1 cellular context compared by ENCODE assay signal in the genomic region with DNA sequence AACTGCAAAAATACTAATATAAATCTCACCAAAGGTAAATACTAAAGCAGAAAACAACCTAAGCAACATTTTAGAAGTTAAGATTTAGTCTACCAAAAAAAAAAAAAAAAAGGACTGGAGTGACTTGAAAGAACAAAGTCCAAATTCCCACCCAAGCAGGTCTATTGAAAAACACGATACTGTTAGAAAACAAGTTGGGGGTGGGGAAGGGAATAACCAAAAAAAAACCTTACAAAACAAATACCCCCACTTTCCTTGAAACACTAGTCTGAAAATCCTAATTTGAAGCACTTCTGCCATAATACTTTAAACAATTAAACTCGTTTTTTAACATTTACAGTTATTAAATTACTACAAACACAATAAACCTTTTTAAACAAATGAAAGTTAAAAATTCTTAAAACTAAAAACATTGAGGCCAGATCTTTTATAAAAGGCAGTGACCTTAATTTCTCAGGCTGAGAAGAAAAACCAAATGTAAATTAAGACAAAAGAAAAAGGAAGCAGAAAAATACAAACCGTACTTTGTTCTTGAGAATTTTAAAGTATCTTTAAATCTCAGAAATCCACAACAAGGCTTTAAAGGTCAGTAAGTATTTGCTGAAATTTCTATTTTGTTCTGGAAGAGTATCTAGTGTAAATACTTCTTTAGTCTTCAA.
A peak's percentile ranks its signal among the peaks of the same experiment; 100 is the strongest.
TF ChIP-seq lines count a peak whose summit lies in the region.

No MANE protein-coding gene starts in this region.

TF ChIP-seq in K562, 482 proteins besides CTCF, POLR2A, EP300 and RAD21 (continued from another document):
- TF ChIP-seq KAT8 (IDR thresholded peaks at IDR 0.05; ENCODE audit: low read depth) (no peak), MAFG (tag; conservative IDR thresholded peaks at IDR 0.05) (no peak), POLR2G (IDR thresholded peaks at IDR 0.05; ENCODE audit: low read depth, low read length) (no peak), KDM4B (IDR thresholded peaks at IDR 0.05; ENCODE audit: borderline replicate concordance in 2 of 2, low read depth in 1 of 2) (no peak), FOXP1 (CRISPR knock-in tag; IDR thresholded peaks at IDR 0.05) (no peak), CHD1 (IDR thresholded peaks at IDR 0.05; ENCODE audit: low read length) (peak; percentile 88), NFXL1 (CRISPR knock-in tag; IDR thresholded peaks at IDR 0.05) (no peak), KHSRP (IDR thresholded peaks at IDR 0.05) (no peak), IRF2 (CRISPR knock-in tag; IDR thresholded peaks at IDR 0.05) (no peak), U2AF2 (optimal IDR thresholded peaks at IDR 0.05; ENCODE audit: low read depth, low read length) (no peak), SIN3A (IDR thresholded peaks at IDR 0.05; ENCODE audit: borderline replicate concordance in 2 of 2, control insufficient read depth in 1 of 2, low read depth in 2 of 2, low read length in 2 of 2) (0 out of 4 replicates have a peak, but pooled peaks of 1 of the 2 experiments have one; percentile 23), MAFF (IDR thresholded peaks at IDR 0.05; ENCODE audit: low read length) (no peak), ZNF75A (CRISPR knock-in tag; IDR thresholded peaks at IDR 0.05) (no peak), CBFA2T2 (conservative IDR thresholded peaks at IDR 0.05) (no peak), HMGN3 (IDR thresholded peaks at IDR 0.05; ENCODE audit: borderline replicate concordance, extremely low read depth, insufficient read length, low read depth, low read length) (no peak), TAL1 (IDR thresholded peaks at IDR 0.05) (no peak), U2AF1 (optimal IDR thresholded peaks at IDR 0.05; ENCODE audit: low read depth, low read length) (no peak), TAF9B (IDR thresholded peaks at IDR 0.05; ENCODE audit: partially characterized antibody) (no peak), HDAC8 (tag; IDR thresholded peaks at IDR 0.05) (no peak), PHF8 (IDR thresholded peaks at IDR 0.05; ENCODE audit: borderline replicate concordance, low read length) (no peak), KLF10 (CRISPR knock-in tag; IDR thresholded peaks at IDR 0.05) (no peak), ZNF778 (CRISPR knock-in tag; IDR thresholded peaks at IDR 0.05) (no peak), DNMT1 (IDR thresholded peaks at IDR 0.05) (0 out of 2 replicates have a peak, but pooled peaks have one; percentile 23), ARID1B (IDR thresholded peaks at IDR 0.05) (no peak)
- TF ChIP-seq, protein P1, sequence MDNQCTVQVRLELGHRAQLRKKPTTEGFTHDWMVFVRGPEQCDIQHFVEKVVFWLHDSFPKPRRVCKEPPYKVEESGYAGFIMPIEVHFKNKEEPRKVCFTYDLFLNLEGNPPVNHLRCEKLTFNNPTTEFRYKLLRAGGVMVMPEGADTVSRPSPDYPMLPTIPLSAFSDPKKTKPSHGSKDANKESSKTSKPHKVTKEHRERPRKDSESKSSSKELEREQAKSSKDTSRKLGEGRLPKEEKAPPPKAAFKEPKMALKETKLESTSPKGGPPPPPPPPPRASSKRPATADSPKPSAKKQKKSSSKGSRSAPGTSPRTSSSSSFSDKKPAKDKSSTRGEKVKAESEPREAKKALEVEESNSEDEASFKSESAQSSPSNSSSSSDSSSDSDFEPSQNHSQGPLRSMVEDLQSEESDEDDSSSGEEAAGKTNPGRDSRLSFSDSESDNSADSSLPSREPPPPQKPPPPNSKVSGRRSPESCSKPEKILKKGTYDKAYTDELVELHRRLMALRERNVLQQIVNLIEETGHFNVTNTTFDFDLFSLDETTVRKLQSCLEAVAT (IDR thresholded peaks at IDR 0.05): peak; percentile 87 to 95
- TF ChIP-seq, protein P2, sequence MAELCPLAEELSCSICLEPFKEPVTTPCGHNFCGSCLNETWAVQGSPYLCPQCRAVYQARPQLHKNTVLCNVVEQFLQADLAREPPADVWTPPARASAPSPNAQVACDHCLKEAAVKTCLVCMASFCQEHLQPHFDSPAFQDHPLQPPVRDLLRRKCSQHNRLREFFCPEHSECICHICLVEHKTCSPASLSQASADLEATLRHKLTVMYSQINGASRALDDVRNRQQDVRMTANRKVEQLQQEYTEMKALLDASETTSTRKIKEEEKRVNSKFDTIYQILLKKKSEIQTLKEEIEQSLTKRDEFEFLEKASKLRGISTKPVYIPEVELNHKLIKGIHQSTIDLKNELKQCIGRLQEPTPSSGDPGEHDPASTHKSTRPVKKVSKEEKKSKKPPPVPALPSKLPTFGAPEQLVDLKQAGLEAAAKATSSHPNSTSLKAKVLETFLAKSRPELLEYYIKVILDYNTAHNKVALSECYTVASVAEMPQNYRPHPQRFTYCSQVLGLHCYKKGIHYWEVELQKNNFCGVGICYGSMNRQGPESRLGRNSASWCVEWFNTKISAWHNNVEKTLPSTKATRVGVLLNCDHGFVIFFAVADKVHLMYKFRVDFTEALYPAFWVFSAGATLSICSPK (IDR thresholded peaks at IDR 0.05; ENCODE audit: borderline replicate concordance): 0 out of 2 replicates have a peak, but pooled peaks have one; percentile 33
- TF ChIP-seq, protein P3, sequence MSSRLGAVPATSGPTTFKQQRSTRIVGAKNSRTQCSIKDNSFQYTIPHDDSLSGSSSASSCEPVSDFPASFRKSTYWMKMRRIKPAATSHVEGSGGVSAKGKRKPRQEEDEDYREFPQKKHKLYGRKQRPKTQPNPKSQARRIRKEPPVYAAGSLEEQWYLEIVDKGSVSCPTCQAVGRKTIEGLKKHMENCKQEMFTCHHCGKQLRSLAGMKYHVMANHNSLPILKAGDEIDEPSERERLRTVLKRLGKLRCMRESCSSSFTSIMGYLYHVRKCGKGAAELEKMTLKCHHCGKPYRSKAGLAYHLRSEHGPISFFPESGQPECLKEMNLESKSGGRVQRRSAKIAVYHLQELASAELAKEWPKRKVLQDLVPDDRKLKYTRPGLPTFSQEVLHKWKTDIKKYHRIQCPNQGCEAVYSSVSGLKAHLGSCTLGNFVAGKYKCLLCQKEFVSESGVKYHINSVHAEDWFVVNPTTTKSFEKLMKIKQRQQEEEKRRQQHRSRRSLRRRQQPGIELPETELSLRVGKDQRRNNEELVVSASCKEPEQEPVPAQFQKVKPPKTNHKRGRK (tag; IDR thresholded peaks at IDR 0.05): peak; percentile 81
- TF ChIP-seq, protein P4, sequence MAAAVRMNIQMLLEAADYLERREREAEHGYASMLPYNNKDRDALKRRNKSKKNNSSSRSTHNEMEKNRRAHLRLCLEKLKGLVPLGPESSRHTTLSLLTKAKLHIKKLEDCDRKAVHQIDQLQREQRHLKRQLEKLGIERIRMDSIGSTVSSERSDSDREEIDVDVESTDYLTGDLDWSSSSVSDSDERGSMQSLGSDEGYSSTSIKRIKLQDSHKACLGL (CRISPR knock-in tag; IDR thresholded peaks at IDR 0.05; ENCODE audit: borderline replicate concordance, poor library complexity, severe bottlenecking): no peak
- TF ChIP-seq, protein P5, sequence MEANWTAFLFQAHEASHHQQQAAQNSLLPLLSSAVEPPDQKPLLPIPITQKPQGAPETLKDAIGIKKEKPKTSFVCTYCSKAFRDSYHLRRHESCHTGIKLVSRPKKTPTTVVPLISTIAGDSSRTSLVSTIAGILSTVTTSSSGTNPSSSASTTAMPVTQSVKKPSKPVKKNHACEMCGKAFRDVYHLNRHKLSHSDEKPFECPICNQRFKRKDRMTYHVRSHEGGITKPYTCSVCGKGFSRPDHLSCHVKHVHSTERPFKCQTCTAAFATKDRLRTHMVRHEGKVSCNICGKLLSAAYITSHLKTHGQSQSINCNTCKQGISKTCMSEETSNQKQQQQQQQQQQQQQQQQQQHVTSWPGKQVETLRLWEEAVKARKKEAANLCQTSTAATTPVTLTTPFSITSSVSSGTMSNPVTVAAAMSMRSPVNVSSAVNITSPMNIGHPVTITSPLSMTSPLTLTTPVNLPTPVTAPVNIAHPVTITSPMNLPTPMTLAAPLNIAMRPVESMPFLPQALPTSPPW (CRISPR knock-in tag; IDR thresholded peaks at IDR 0.05): 0 out of 2 replicates have a peak, but pooled peaks have one; percentile 29
- TF ChIP-seq, protein P6, sequence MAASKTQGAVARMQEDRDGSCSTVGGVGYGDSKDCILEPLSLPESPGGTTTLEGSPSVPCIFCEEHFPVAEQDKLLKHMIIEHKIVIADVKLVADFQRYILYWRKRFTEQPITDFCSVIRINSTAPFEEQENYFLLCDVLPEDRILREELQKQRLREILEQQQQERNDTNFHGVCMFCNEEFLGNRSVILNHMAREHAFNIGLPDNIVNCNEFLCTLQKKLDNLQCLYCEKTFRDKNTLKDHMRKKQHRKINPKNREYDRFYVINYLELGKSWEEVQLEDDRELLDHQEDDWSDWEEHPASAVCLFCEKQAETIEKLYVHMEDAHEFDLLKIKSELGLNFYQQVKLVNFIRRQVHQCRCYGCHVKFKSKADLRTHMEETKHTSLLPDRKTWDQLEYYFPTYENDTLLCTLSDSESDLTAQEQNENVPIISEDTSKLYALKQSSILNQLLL (CRISPR knock-in tag; IDR thresholded peaks at IDR 0.05; ENCODE audit: borderline replicate concordance): no peak
- TF ChIP-seq, protein P7, sequence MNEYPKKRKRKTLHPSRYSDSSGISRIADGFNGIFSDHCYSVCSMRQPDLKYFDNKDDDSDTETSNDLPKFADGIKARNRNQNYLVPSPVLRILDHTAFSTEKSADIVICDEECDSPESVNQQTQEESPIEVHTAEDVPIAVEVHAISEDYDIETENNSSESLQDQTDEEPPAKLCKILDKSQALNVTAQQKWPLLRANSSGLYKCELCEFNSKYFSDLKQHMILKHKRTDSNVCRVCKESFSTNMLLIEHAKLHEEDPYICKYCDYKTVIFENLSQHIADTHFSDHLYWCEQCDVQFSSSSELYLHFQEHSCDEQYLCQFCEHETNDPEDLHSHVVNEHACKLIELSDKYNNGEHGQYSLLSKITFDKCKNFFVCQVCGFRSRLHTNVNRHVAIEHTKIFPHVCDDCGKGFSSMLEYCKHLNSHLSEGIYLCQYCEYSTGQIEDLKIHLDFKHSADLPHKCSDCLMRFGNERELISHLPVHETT (CRISPR knock-in tag; conservative IDR thresholded peaks at IDR 0.05 in 1 of 2, IDR thresholded peaks at IDR 0.05 in 1 of 2): no peak
